ENCODE assay signal across 26 cellular contexts in genomic region chr12:47863467-47863866, GRCh38. TPM values are rescaled to one million over a fixed set of nuclear protein-coding genes. Genes with fewer than 3 reads are reported as not detected.
A peak's percentile ranks its signal among the peaks of the same experiment; 100 is the strongest.
DNase-seq lines count a peak whose midpoint lies in the region; ATAC-seq, FAIRE-seq and TF ChIP-seq lines count a peak whose summit lies in the region.
"Had no signal": no experiment of that assay in that cellular context is flagged by ENCODE, and none has a peak within 500 bp of the region (broad histone marks: within the 10 kb centered on the region; RNA-seq: fewer than 3 reads in every experiment).

No MANE protein-coding gene starts in this region.

- H3K4me3 Mint-ChIP-seq in stimulated activated naive CD8-positive, alpha-beta T cell treated with anti-CD3 and anti-CD28 coated beads, Interleukin-15, Interleukin-2, amounts not matched to agents 100 ng/mL and 50 ng/mL, for 24 hours, result no peak overlapping the region
- no peak overlapping the region for H3K4me3 Mint-ChIP-seq in stimulated activated naive CD8-positive, alpha-beta T cell treated with anti-CD3 and anti-CD28 coated beads, Interleukin-15, amount 100 ng/mL, for 72 hours
- no peak overlapping the region for H3K4me3 Mint-ChIP-seq in activated T-helper 2 cell treated with anti-CD3 and anti-CD28 coated beads, Interferon-gamma antibody, Interleukin-2, Interleukin-4, amounts not matched to agents 10 μg/mL and 5 μg/mL and 100 μg/mL, durations not matched to agents 14 hours and 24 hours and 36 hours (ENCODE audit: low read depth)
- H3K4me3 Mint-ChIP-seq: naive thymus-derived CD8-positive, alpha-beta T cell; stimulated activated memory B cell treated with anti-CD40 and anti-IgM and Interleukin-4, amounts not matched to agents 10 μg/mL and 1 μg/mL and 100 μg/mL, for 72 hours; T-cell had no signal

- peaks cover 79% of the 10 kb centered on the region for H3K4me1 Mint-ChIP-seq in stimulated activated naive CD8-positive, alpha-beta T cell treated with anti-CD3 and anti-CD28 coated beads, Interleukin-15, Interleukin-2, amounts not matched to agents 100 ng/mL and 50 ng/mL, for 24 hours (ENCODE audit: low read depth)
- peaks cover 95% of the 10 kb centered on the region for H3K4me1 Mint-ChIP-seq in stimulated activated naive CD8-positive, alpha-beta T cell treated with anti-CD3 and anti-CD28 coated beads, Interleukin-15, amount 100 ng/mL, for 72 hours
- peaks cover 82% of the 10 kb centered on the region for H3K4me1 Mint-ChIP-seq in activated T-helper 2 cell treated with anti-CD3 and anti-CD28 coated beads, Interferon-gamma antibody, Interleukin-2, Interleukin-4, amounts not matched to agents 10 μg/mL and 5 μg/mL and 100 μg/mL, durations not matched to agents 14 hours and 24 hours and 36 hours (ENCODE audit: low read depth)

- no peak for TF ChIP-seq POLR2A in GM12891 (IDR thresholded peaks at IDR 0.05; ENCODE audit: low read depth, low read length)

- peak overlapping the region; percentile 79 for H3K27ac Mint-ChIP-seq in stimulated activated naive CD8-positive, alpha-beta T cell treated with anti-CD3 and anti-CD28 coated beads, Interleukin-15, Interleukin-2, amounts not matched to agents 100 ng/mL and 50 ng/mL, for 24 hours
- peak overlapping the region in 1 of 2 donors; percentile 52 for H3K27ac Mint-ChIP-seq in stimulated activated naive CD8-positive, alpha-beta T cell treated with anti-CD3 and anti-CD28 coated beads, Interleukin-15, amount 100 ng/mL, for 72 hours
- H3K27ac Mint-ChIP-seq in activated T-helper 2 cell treated with anti-CD3 and anti-CD28 coated beads, Interferon-gamma antibody, Interleukin-2, Interleukin-4, amounts not matched to agents 10 μg/mL and 5 μg/mL and 100 μg/mL, durations not matched to agents 14 hours and 24 hours and 36 hours, result peak overlapping the region; percentile 99
- H3K27ac Mint-ChIP-seq: naive thymus-derived CD8-positive, alpha-beta T cell; stimulated activated memory B cell treated with anti-CD40 and anti-IgM and Interleukin-4, amounts not matched to agents 10 μg/mL and 1 μg/mL and 100 μg/mL, for 72 hours; T-cell had no signal

- no peak for TF ChIP-seq CTCF in GM10266 (IDR thresholded peaks at IDR 0.05; ENCODE audit: control insufficient read depth, insufficient read depth, low read depth, missing control alignments)

- H3K9me3 Mint-ChIP-seq in stimulated activated naive CD8-positive, alpha-beta T cell treated with anti-CD3 and anti-CD28 coated beads, Interleukin-15, Interleukin-2, amounts not matched to agents 100 ng/mL and 50 ng/mL, for 24 hours, result no peaks in the 10 kb centered on the region
- H3K9me3 Mint-ChIP-seq in stimulated activated naive CD8-positive, alpha-beta T cell treated with anti-CD3 and anti-CD28 coated beads, Interleukin-15, amount 100 ng/mL, for 72 hours, result no peaks in the 10 kb centered on the region
- H3K9me3 Mint-ChIP-seq in activated T-helper 2 cell treated with anti-CD3 and anti-CD28 coated beads, Interferon-gamma antibody, Interleukin-2, Interleukin-4, amounts not matched to agents 10 μg/mL and 5 μg/mL and 100 μg/mL, durations not matched to agents 14 hours and 24 hours and 36 hours, result no peaks in the 10 kb centered on the region
- H3K9me3 Mint-ChIP-seq: naive thymus-derived CD8-positive, alpha-beta T cell; stimulated activated memory B cell treated with anti-CD40 and anti-IgM and Interleukin-4, amounts not matched to agents 10 μg/mL and 1 μg/mL and 100 μg/mL, for 72 hours; T-cell had no signal

- peaks cover 73% of the 10 kb centered on the region for H3K36me3 Mint-ChIP-seq in stimulated activated naive CD8-positive, alpha-beta T cell treated with anti-CD3 and anti-CD28 coated beads, Interleukin-15, Interleukin-2, amounts not matched to agents 100 ng/mL and 50 ng/mL, for 24 hours (ENCODE audit: low read depth)
- H3K36me3 Mint-ChIP-seq in activated T-helper 2 cell treated with anti-CD3 and anti-CD28 coated beads, Interferon-gamma antibody, Interleukin-2, Interleukin-4, amounts not matched to agents 10 μg/mL and 5 μg/mL and 100 μg/mL, durations not matched to agents 14 hours and 24 hours and 36 hours (ENCODE audit: low read depth), result peaks cover 97% of the 10 kb centered on the region
- H3K36me3 Mint-ChIP-seq: naive thymus-derived CD8-positive, alpha-beta T cell; T-cell had no signal

- intact Hi-C loops in activated T-helper 2 cell treated with anti-CD3 and anti-CD28 coated beads, Interferon-gamma antibody, Interleukin-2, Interleukin-4, amounts not matched to agents 10 μg/mL and 5 μg/mL and 100 μg/mL, durations not matched to agents 14 hours and 24 hours and 36 hours (cut with micrococcal nuclease), result no loop called here
- intact Hi-C loops in left colon (cut with DNase I, micrococcal nuclease), result no loop called here

- no peaks in the 10 kb centered on the region for H3K27me3 Mint-ChIP-seq in stimulated activated naive CD8-positive, alpha-beta T cell treated with anti-CD3 and anti-CD28 coated beads, Interleukin-15, Interleukin-2, amounts not matched to agents 100 ng/mL and 50 ng/mL, for 24 hours
- no peaks in the 10 kb centered on the region for H3K27me3 Mint-ChIP-seq in stimulated activated naive CD8-positive, alpha-beta T cell treated with anti-CD3 and anti-CD28 coated beads, Interleukin-15, amount 100 ng/mL, for 72 hours
- no peaks in the 10 kb centered on the region for H3K27me3 Mint-ChIP-seq in activated T-helper 2 cell treated with anti-CD3 and anti-CD28 coated beads, Interferon-gamma antibody, Interleukin-2, Interleukin-4, amounts not matched to agents 10 μg/mL and 5 μg/mL and 100 μg/mL, durations not matched to agents 14 hours and 24 hours and 36 hours (ENCODE audit: low read depth)
- H3K27me3 Mint-ChIP-seq: naive thymus-derived CD8-positive, alpha-beta T cell; stimulated activated memory B cell treated with anti-CD40 and anti-IgM and Interleukin-4, amounts not matched to agents 10 μg/mL and 1 μg/mL and 100 μg/mL, for 72 hours; T-cell had no signal

- ATAC-seq in stimulated activated naive CD8-positive, alpha-beta T cell treated with anti-CD3 and anti-CD28 coated beads, Interleukin-15, amount 100 ng/mL, for 72 hours, result no peak
- ATAC-seq in left colon, result peak; percentile 19
- ATAC-seq in GM19023 (IDR thresholded peaks at IDR 0.05; ENCODE audit: unreplicated experiment), result no peak
- ATAC-seq: naive thymus-derived CD8-positive, alpha-beta T cell; sciatic nerve; T-cell had no signal

- no peak for DNase-seq in stimulated activated naive CD8-positive, alpha-beta T cell treated with anti-CD3 and anti-CD28 coated beads, Interleukin-15, amount 100 ng/mL, for 72 hours
- no peak for DNase-seq in activated T-helper 2 cell treated with anti-CD3 and anti-CD28 coated beads, Interferon-gamma antibody, Interleukin-2, Interleukin-4, amounts not matched to agents 10 μg/mL and 5 μg/mL and 100 μg/mL, durations not matched to agents 14 hours and 24 hours and 36 hours (ENCODE audit: low spot score)
- DNase-seq in left colon (no peak), GM10266 (ENCODE audit: extremely low spot score) (no peak), GM12891 (ENCODE audit: insufficient read length, low spot score) (no peak)
- DNase-seq: activated CD8-positive, alpha-beta memory T cell treated with anti-CD3 and anti-CD28 coated beads for 24 hours; activated gamma-delta T cell; caudate nucleus; COR-L47; erythroblast; kidney glomerular epithelial cell; mesenchymal stem cell; naive thymus-derived CD8-positive, alpha-beta T cell; NCI-H1436 treated with DMSO at 0.1 percent for 48 hours; NCI-H2171 treated with DMSO at 0.1 percent for 48 hours; NCI-H748 treated with DMSO at 0.1 percent for 48 hours; OCI-M1; SHP77; T-cell; thyroid gland; WERI-Rb-1 had no signal

- no peak for FAIRE-seq in GM12891 (lab: Jason Lieb, UNC)
- FAIRE-seq: H1 had no signal

TF ChIP-seq in GM12891, 5 proteins besides CTCF, POLR2A, EP300 and RAD21:
- no peak for TF ChIP-seq PAX5 (IDR thresholded peaks at IDR 0.05; ENCODE audit: insufficient read depth, low read length, severe bottlenecking)
- TF ChIP-seq POU2F2 (IDR thresholded peaks at IDR 0.05; ENCODE audit: low read depth, low read length), result no peak

RNA-seq across cellular contexts. Expression of gene VDR, which starts 41.3 kb away (rescaled TPM):
- 312 and 317 TPM in 2 replicates for total RNA-seq in activated T-helper 2 cell treated with anti-CD3 and anti-CD28 coated beads, Interferon-gamma antibody, Interleukin-2, Interleukin-4, amounts not matched to agents 10 μg/mL and 5 μg/mL and 100 μg/mL, durations not matched to agents 14 hours and 24 hours and 36 hours
- total RNA-seq in left colon, result 100 to 1,000 TPM; 143 to 154 TPM
- 4.5 TPM for polyA plus RNA-seq in GM12891 (2012; ENCODE audit: low read depth, missing spikeins)
- polyA plus RNA-seq: naive thymus-derived CD8-positive, alpha-beta T cell had no signal

RNA-seq across cellular contexts. Expression of gene HDAC7, which starts 43.8 kb away (rescaled TPM):
- total RNA-seq in activated T-helper 2 cell treated with anti-CD3 and anti-CD28 coated beads, Interferon-gamma antibody, Interleukin-2, Interleukin-4, amounts not matched to agents 10 μg/mL and 5 μg/mL and 100 μg/mL, durations not matched to agents 14 hours and 24 hours and 36 hours, result 251 and 253 TPM in 2 replicates
- 10 to 100 TPM; 21.6 to 25.6 TPM for total RNA-seq in left colon
- 25.5 TPM for polyA plus RNA-seq in GM12891 (2012; ENCODE audit: low read depth, missing spikeins)
